ENCODE assay signal across 1 cellular context in genomic region chr10:58734116-58734515, GRCh38.
TF ChIP-seq lines count a peak whose summit lies in the region.

No MANE protein-coding gene starts in this region.

TF ChIP-seq in H1, 55 proteins besides CTCF, POLR2A, EP300 and RAD21 (continued from another document):
- TF ChIP-seq CHD7 (IDR thresholded peaks at IDR 0.05; ENCODE audit: insufficient replicate concordance, low read length) (no peak), CBX5 (IDR thresholded peaks at IDR 0.05; ENCODE audit: low read depth, low read length) (no peak), SAP30 (IDR thresholded peaks at IDR 0.05; ENCODE audit: insufficient read depth, insufficient replicate concordance, low read length) (no peak), FOSL1 (IDR thresholded peaks at IDR 0.05; ENCODE audit: insufficient read depth, low read depth, low read length) (no peak)
